In genomic region chr6:166423051-166423745, GRCh38 we compare ENCODE assay signal across 23 cellular contexts. TPM values are rescaled to one million over a fixed set of nuclear protein-coding genes. Genes with fewer than 3 reads are reported as not detected.
A peak's percentile ranks its signal among the peaks of the same experiment; 100 is the strongest.
DNase-seq lines count a peak whose midpoint lies in the region; ATAC-seq, FAIRE-seq and TF ChIP-seq lines count a peak whose summit lies in the region.
"Had no signal": no experiment of that assay in that cellular context is flagged by ENCODE, and none has a peak within 500 bp of the region (broad histone marks: within the 10 kb centered on the region; RNA-seq: fewer than 3 reads in every experiment).

No MANE protein-coding gene starts in this region.

- intact Hi-C loops in kidney (cut with DNase I), result no loop called here

- FAIRE-seq in kidney (lab: Jason Lieb, UNC), result no peak
- FAIRE-seq: HTR-8/SVneo had no signal

- no peak overlapping the region for H3K9ac ChIP-seq in kidney (ENCODE audit: low read length in 2 of 2)

- no peaks in the 10 kb centered on the region for H3K4me1 ChIP-seq in kidney (ENCODE audit: control insufficient read depth in 1 of 2, insufficient read depth in 1 of 2, low read depth in 1 of 2, low read length in 2 of 2)
- H3K4me1 ChIP-seq: SJSA1 had no signal

- peak; percentile 39 for DNase-seq in activated effector memory CD4-positive, alpha-beta T cell treated with anti-CD3 and anti-CD28 coated beads, Interleukin-2, amount 50 U/mL, for 16 hours
- no peak for DNase-seq in activated effector memory CD4-positive, alpha-beta T cell treated with Interleukin-2 at 50 U/mL for 16 hours
- DNase-seq in kidney, result peak; percentile 50
- DNase-seq in T1000 (lab: John Stamatoyannopoulos, UW), result no peak
- no peak for DNase-seq in dermis blood vessel endothelial cell
- DNase-seq: CD4-positive, alpha-beta memory T cell; COR-L47; DMS53; H9; KBM-7; MV-4-11; NCI-H1105 treated with DMSO at 0.1 percent for 48 hours; NCI-H2029 treated with DMSO at 0.1 percent for 48 hours; NCI-H510A; NCI-H69; PC-9; Right ventricle myocardium superior had no signal

- no peak for TF ChIP-seq CTCF in kidney (IDR thresholded peaks at IDR 0.05; ENCODE audit: borderline replicate concordance, extremely low read depth, insufficient read depth)

- no peaks in the 10 kb centered on the region for H3K9me3 ChIP-seq in kidney (ENCODE audit: control insufficient read depth in 1 of 2, low read length in 2 of 2)
- H3K9me3 ChIP-seq: SJSA1 had no signal

- ATAC-seq in GM19452 (IDR thresholded peaks at IDR 0.05; ENCODE audit: unreplicated experiment), result no peak
- ATAC-seq: GM23338 had no signal

- no peak overlapping the region for H3K4me3 ChIP-seq in kidney (ENCODE audit: low read length in 2 of 2)
- H3K4me3 ChIP-seq: GM23338, PC-9, SJSA1 had no signal

- H3K36me3 ChIP-seq in kidney (ENCODE audit: control insufficient read depth in 1 of 2, insufficient read depth in 2 of 2, low read length in 2 of 2), result peaks cover 9 to 10% of the 10 kb centered on the region in 2 donors
- H3K36me3 ChIP-seq: SJSA1 had no signal

- H3K27ac ChIP-seq in angular gyrus (ENCODE audit: low read depth, low read length) (peak overlapping the region; percentile 76), kidney (ENCODE audit: low read depth in 2 of 2, low read length in 2 of 2) (no peak overlapping the region), temporal lobe (ENCODE audit: low read depth, low read length) (peak overlapping the region; percentile 91)
- H3K27ac ChIP-seq: PC-9, SJSA1 had no signal

RNA-seq across cellular contexts. Expression of gene MPC1, which starts 40.5 kb away (rescaled TPM):
- total RNA-seq in kidney (74.1 TPM), temporal lobe (33.9 TPM), dermis blood vessel endothelial cell (15.1 and 19.0 TPM in 2 replicates)
- 313 TPM for polyA plus RNA-seq in kidney (ENCODE audit: insufficient read depth, low read depth, low replicate concordance)

Comparison
In these comparisons a context has a peak if more than half of its experiments do, and no peak if none do; other contexts are left out.
1. DNase-seq: peak in activated effector memory CD4-positive, alpha-beta T cell treated with anti-CD3 and anti-CD28 coated beads, Interleukin-2, amount 50 U/mL, for 16 hours (single experiment) and kidney (single experiment); none in activated effector memory CD4-positive, alpha-beta T cell treated with Interleukin-2 at 50 U/mL for 16 hours (single experiment), T1000 (single experiment) and dermis blood vessel endothelial cell (single experiment).
2. H3K27ac ChIP-seq: peak in angular gyrus (single experiment) and temporal lobe (single experiment); none in kidney (0 of 2).